ENCODE assay signal across 10 cellular contexts in the genomic region with DNA sequence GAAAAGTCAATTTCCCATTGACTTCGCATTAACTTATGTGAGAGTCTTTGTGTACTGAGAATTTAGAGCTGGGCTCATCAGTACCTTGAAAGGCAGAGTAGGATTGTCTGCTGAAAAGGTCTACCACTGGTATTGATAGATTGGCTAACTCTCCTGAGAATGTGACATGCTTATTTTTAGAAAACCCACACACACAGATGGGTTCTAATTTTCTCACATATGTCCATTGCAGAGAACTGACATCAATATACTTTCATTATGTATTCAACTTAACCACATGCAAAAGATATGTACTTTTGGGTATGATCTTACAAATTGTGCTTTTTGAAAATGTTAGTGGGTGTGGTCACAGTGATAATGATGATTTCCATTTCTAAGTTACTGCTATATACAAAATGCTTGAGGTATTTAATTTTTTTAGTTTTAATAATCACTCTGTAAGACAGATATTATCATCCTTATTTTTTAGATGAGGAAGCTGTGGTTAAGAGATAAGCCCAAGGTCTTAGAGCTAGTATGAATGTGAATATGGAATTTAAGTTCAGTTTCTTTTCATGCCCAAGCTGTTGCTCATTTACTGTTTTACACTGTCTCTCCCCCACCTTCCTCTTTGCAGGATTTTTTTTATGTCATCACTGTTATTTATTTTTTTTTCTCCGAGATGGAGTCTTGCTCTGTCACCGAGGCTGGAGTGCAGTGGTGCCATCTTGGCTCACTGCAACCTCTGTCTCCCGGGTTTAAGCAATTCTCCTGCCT. TPM values are rescaled to one million over a fixed set of nuclear protein-coding genes. Genes with fewer than 3 reads are reported as not detected.
DNase-seq lines count a peak whose midpoint lies in the region; ATAC-seq and TF ChIP-seq lines count a peak whose summit lies in the region.
"Had no signal": no experiment of that assay in that cellular context is flagged by ENCODE, and none has a peak within 500 bp of the region (broad histone marks: within the 10 kb centered on the region; RNA-seq: fewer than 3 reads in every experiment).

No MANE protein-coding gene starts in this region.

- H3K4me1 Mint-ChIP-seq in glutamatergic neuron (ENCODE audit: low read depth, unreplicated experiment), result peaks cover 46% of the 10 kb centered on the region

- H3K4me3 Mint-ChIP-seq in glutamatergic neuron (ENCODE audit: unreplicated experiment), result peak overlapping the region; percentile 70

- H3K27ac Mint-ChIP-seq in glutamatergic neuron (ENCODE audit: unreplicated experiment), result peak overlapping the region; percentile 76

- no peaks in the 10 kb centered on the region for H3K36me3 Mint-ChIP-seq in glutamatergic neuron (ENCODE audit: unreplicated experiment)

- ATAC-seq in GM18868 (IDR thresholded peaks at IDR 0.05; ENCODE audit: unreplicated experiment), result peak; percentile 86
- ATAC-seq in GM21786 (IDR thresholded peaks at IDR 0.05; ENCODE audit: unreplicated experiment), result peak; percentile 86
- peak; percentile 76 for ATAC-seq in HG03558 (IDR thresholded peaks at IDR 0.05; ENCODE audit: extremely low read depth, unreplicated experiment)
- ATAC-seq in upper lobe of right lung, result no peak

- intact Hi-C loops in upper lobe of right lung (cut with DNase I), result no loop called here
- intact Hi-C loops in prostate gland (cut with DNase I), result no loop called here

- WGBS in prostate gland, result 94% methylated on average over 4 of the region's 4 CpGs

- H3K4me3 ChIP-seq in upper lobe of right lung (no peak overlapping the region), prostate gland (no peak overlapping the region)
- H3K4me3 ChIP-seq: tibial nerve had no signal

- no peak for TF ChIP-seq CTCF in glutamatergic neuron (IDR thresholded peaks at IDR 0.05; ENCODE audit: partially characterized antibody, unreplicated experiment)
- TF ChIP-seq CTCF in upper lobe of right lung (IDR thresholded peaks at IDR 0.05), result no peak
- TF ChIP-seq CTCF in prostate gland (IDR thresholded peaks at IDR 0.05), result no peak

- TF ChIP-seq POLR2A in prostate gland (IDR thresholded peaks at IDR 0.05), result no peak

- H3K9me3 ChIP-seq in upper lobe of right lung, result no peaks in the 10 kb centered on the region
- H3K9me3 ChIP-seq in prostate gland, result no peaks in the 10 kb centered on the region
- H3K9me3 ChIP-seq: tibial nerve had no signal

- no peak overlapping the region for H3K27ac ChIP-seq in upper lobe of right lung
- H3K27ac ChIP-seq in prostate gland, result no peak overlapping the region
- H3K27ac ChIP-seq: tibial nerve had no signal

- no peaks in the 10 kb centered on the region for H3K9me3 Mint-ChIP-seq in glutamatergic neuron (ENCODE audit: unreplicated experiment)

- H3K27me3 ChIP-seq in upper lobe of right lung, result no peaks in the 10 kb centered on the region
- no peaks in the 10 kb centered on the region for H3K27me3 ChIP-seq in prostate gland (replicated peaks; ENCODE audit: insufficient read depth)
- H3K27me3 ChIP-seq: tibial nerve had no signal

- H3K36me3 ChIP-seq in upper lobe of right lung (no peaks in the 10 kb centered on the region), prostate gland (no peaks in the 10 kb centered on the region)

- H3K4me1 ChIP-seq in upper lobe of right lung (no peaks in the 10 kb centered on the region), prostate gland (replicated peaks) (no peaks in the 10 kb centered on the region)
- H3K4me1 ChIP-seq: tibial nerve had no signal

- H3K27me3 Mint-ChIP-seq in glutamatergic neuron (ENCODE audit: unreplicated experiment), result no peaks in the 10 kb centered on the region

- DNase-seq in glutamatergic neuron, result no peak
- no peak for DNase-seq in upper lobe of right lung
- DNase-seq in NCI-H748 (lab: John Stamatoyannopoulos, UW; ENCODE audit: unreplicated experiment), result no peak
- no peak for DNase-seq in glomerular visceral epithelial cell (ENCODE audit: extremely low spot score)
- DNase-seq in prostate gland (ENCODE audit: low spot score), result no peak
- DNase-seq: activated effector memory CD4-positive, alpha-beta T cell treated with Interleukin-2 at 50 U/mL for 16 hours had no signal

RNA-seq across cellular contexts. Expression of gene MAP2K5, which starts 22.3 kb away (rescaled TPM):
- total RNA-seq in glutamatergic neuron (ENCODE audit: unreplicated experiment), result 29.0 TPM
- 18.3 TPM for total RNA-seq in upper lobe of right lung
- total RNA-seq in prostate gland, result 10 to 100 TPM; 10.7 to 15.7 TPM

RNA-seq across cellular contexts. Expression of gene C15orf61, which starts 43.8 kb away (rescaled TPM):
- total RNA-seq in glutamatergic neuron (ENCODE audit: unreplicated experiment) (7.5 TPM), upper lobe of right lung (7.4 TPM), prostate gland (10 to 100 TPM; 13.6 to 15.0 TPM)
